ENCODE assay signal across 3 cellular contexts in the genomic region with DNA sequence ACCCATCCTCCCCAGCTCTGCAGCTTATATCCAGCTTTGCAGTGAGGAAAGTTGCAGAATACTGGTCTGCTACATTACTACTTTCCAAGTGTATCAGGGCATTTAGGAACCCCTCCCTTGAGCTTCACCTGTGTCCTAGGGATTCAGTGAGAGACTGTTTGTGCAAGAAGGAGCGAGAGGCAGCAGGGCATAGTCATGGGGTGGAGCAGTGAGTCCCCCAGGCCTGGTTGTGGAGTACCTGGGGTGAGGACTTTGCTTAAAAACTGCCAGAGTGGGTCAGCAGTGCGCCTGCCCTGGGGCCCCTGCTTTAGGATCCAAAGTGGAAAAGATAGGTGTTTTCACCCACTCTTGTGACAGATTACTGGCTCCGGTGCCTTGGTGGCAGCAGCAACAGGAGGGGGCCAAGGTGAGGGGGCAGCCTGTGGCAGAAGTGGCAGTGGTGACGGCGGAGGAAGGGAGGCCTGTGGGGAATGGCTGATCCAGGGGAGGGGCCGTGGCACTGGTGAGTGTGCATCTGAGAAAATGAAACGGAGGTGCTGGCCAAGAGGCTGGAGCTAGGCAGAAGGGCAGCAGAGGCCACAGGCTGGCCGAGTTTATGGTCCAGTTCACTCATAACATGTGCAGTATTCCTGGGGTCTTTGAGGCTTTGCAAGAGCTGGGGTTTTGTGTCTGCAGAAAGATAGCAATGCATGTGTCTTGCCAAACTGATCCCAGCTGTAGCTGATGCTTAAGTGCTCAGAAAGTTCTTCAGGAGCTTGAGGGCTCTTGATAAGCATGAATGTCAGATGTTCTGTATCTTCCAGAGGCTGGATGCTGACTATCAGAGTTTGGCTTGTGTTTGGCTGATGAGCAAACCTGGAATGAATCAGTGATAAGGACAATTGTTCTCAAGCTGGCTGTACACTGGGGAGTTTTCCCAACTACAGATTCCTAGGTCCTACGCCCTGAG.
TF ChIP-seq lines count a peak whose summit lies in the region.

No MANE protein-coding gene starts in this region.

TF ChIP-seq in SK-N-SH, 30 proteins besides CTCF, POLR2A, EP300 and RAD21 (continues in another document):
- TF ChIP-seq FOSL2 (IDR thresholded peaks at IDR 0.05; ENCODE audit: borderline replicate concordance, low read depth) (no peak), POLR2AphosphoS5 (IDR thresholded peaks at IDR 0.05; ENCODE audit: low read depth, low read length) (no peak), SMC3 (IDR thresholded peaks at IDR 0.05; ENCODE audit: low read depth, low read length) (no peak), MXI1 (IDR thresholded peaks at IDR 0.05; ENCODE audit: low read depth, low read length) (no peak), RXRA (IDR thresholded peaks at IDR 0.05; ENCODE audit: borderline replicate concordance, low read depth) (no peak), TEAD4 (IDR thresholded peaks at IDR 0.05; ENCODE audit: borderline replicate concordance, insufficient read depth) (no peak), YY1 (IDR thresholded peaks at IDR 0.05; ENCODE audit: low read depth) (no peak), SIN3A (IDR thresholded peaks at IDR 0.05; ENCODE audit: borderline replicate concordance, low read depth, low read length) (no peak), FOXM1 (IDR thresholded peaks at IDR 0.05; ENCODE audit: low read depth) (no peak), GABPA (IDR thresholded peaks at IDR 0.05; ENCODE audit: low read depth) (no peak), FOXJ3 (CRISPR knock-in tag; IDR thresholded peaks at IDR 0.05) (no peak), TCF12 (IDR thresholded peaks at IDR 0.05) (no peak)
- TF ChIP-seq, protein P1, sequence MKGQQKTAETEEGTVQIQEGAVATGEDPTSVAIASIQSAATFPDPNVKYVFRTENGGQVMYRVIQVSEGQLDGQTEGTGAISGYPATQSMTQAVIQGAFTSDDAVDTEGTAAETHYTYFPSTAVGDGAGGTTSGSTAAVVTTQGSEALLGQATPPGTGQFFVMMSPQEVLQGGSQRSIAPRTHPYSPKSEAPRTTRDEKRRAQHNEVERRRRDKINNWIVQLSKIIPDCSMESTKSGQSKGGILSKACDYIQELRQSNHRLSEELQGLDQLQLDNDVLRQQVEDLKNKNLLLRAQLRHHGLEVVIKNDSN (IDR thresholded peaks at IDR 0.05; ENCODE audit: borderline replicate concordance, low read depth) = no peak
- TF ChIP-seq, protein P2, sequence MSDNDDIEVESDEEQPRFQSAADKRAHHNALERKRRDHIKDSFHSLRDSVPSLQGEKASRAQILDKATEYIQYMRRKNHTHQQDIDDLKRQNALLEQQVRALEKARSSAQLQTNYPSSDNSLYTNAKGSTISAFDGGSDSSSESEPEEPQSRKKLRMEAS (IDR thresholded peaks at IDR 0.05; ENCODE audit: low read depth) = no peak
- TF ChIP-seq, protein P3, sequence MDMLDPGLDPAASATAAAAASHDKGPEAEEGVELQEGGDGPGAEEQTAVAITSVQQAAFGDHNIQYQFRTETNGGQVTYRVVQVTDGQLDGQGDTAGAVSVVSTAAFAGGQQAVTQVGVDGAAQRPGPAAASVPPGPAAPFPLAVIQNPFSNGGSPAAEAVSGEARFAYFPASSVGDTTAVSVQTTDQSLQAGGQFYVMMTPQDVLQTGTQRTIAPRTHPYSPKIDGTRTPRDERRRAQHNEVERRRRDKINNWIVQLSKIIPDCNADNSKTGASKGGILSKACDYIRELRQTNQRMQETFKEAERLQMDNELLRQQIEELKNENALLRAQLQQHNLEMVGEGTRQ (IDR thresholded peaks at IDR 0.05; ENCODE audit: borderline replicate concordance, low read depth, low read length) = no peak
- TF ChIP-seq, protein P4, sequence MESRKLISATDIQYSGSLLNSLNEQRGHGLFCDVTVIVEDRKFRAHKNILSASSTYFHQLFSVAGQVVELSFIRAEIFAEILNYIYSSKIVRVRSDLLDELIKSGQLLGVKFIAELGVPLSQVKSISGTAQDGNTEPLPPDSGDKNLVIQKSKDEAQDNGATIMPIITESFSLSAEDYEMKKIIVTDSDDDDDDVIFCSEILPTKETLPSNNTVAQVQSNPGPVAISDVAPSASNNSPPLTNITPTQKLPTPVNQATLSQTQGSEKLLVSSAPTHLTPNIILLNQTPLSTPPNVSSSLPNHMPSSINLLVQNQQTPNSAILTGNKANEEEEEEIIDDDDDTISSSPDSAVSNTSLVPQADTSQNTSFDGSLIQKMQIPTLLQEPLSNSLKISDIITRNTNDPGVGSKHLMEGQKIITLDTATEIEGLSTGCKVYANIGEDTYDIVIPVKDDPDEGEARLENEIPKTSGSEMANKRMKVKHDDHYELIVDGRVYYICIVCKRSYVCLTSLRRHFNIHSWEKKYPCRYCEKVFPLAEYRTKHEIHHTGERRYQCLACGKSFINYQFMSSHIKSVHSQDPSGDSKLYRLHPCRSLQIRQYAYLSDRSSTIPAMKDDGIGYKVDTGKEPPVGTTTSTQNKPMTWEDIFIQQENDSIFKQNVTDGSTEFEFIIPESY (IDR thresholded peaks at IDR 0.05; ENCODE audit: borderline replicate concordance, low read depth) = no peak

TF ChIP-seq in SK-N-SH treated with all-trans-retinoic acid at 6 μM for 48 hours, 23 proteins besides CTCF, POLR2A, EP300 and RAD21 (continues in another document):
- TF ChIP-seq, protein P5, sequence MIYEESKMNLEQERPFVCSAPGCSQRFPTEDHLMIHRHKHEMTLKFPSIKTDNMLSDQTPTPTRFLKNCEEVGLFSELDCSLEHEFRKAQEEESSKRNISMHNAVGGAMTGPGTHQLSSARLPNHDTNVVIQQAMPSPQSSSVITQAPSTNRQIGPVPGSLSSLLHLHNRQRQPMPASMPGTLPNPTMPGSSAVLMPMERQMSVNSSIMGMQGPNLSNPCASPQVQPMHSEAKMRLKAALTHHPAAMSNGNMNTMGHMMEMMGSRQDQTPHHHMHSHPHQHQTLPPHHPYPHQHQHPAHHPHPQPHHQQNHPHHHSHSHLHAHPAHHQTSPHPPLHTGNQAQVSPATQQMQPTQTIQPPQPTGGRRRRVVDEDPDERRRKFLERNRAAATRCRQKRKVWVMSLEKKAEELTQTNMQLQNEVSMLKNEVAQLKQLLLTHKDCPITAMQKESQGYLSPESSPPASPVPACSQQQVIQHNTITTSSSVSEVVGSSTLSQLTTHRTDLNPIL (CRISPR knock-in tag; IDR thresholded peaks at IDR 0.05; ENCODE audit: low read depth) = no peak
- TF ChIP-seq PPARA (CRISPR knock-in tag; IDR thresholded peaks at IDR 0.05; ENCODE audit: borderline replicate concordance) (no peak), TCF4 (CRISPR knock-in tag; IDR thresholded peaks at IDR 0.05; ENCODE audit: borderline replicate concordance) (no peak), ZFP3 (CRISPR knock-in tag; IDR thresholded peaks at IDR 0.05) (no peak), BACH2 (CRISPR knock-in tag; IDR thresholded peaks at IDR 0.05; ENCODE audit: borderline replicate concordance) (no peak), RARB (CRISPR knock-in tag; IDR thresholded peaks at IDR 0.05) (no peak), OSR1 (CRISPR knock-in tag; IDR thresholded peaks at IDR 0.05) (no peak), TOX (CRISPR knock-in tag; IDR thresholded peaks at IDR 0.05; ENCODE audit: borderline replicate concordance) (no peak), ISL1 (CRISPR knock-in tag; IDR thresholded peaks at IDR 0.05) (no peak), GLIS3 (CRISPR knock-in tag; IDR thresholded peaks at IDR 0.05) (no peak), ZFP30 (CRISPR knock-in tag; IDR thresholded peaks at IDR 0.05) (no peak), ARNTL (CRISPR knock-in tag; IDR thresholded peaks at IDR 0.05; ENCODE audit: borderline replicate concordance, low read depth) (no peak), ESRRG (CRISPR knock-in tag; IDR thresholded peaks at IDR 0.05) (no peak)
- TF ChIP-seq, protein P6, sequence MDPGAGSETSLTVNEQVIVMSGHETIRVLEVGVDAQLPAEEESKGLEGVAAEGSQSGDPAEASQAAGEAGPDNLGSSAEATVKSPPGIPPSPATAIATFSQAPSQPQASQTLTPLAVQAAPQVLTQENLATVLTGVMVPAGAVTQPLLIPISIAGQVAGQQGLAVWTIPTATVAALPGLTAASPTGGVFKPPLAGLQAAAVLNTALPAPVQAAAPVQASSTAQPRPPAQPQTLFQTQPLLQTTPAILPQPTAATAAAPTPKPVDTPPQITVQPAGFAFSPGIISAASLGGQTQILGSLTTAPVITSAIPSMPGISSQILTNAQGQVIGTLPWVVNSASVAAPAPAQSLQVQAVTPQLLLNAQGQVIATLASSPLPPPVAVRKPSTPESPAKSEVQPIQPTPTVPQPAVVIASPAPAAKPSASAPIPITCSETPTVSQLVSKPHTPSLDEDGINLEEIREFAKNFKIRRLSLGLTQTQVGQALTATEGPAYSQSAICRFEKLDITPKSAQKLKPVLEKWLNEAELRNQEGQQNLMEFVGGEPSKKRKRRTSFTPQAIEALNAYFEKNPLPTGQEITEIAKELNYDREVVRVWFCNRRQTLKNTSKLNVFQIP (CRISPR knock-in tag; IDR thresholded peaks at IDR 0.05; ENCODE audit: borderline replicate concordance, low read depth) = no peak
- TF ChIP-seq, protein P7, sequence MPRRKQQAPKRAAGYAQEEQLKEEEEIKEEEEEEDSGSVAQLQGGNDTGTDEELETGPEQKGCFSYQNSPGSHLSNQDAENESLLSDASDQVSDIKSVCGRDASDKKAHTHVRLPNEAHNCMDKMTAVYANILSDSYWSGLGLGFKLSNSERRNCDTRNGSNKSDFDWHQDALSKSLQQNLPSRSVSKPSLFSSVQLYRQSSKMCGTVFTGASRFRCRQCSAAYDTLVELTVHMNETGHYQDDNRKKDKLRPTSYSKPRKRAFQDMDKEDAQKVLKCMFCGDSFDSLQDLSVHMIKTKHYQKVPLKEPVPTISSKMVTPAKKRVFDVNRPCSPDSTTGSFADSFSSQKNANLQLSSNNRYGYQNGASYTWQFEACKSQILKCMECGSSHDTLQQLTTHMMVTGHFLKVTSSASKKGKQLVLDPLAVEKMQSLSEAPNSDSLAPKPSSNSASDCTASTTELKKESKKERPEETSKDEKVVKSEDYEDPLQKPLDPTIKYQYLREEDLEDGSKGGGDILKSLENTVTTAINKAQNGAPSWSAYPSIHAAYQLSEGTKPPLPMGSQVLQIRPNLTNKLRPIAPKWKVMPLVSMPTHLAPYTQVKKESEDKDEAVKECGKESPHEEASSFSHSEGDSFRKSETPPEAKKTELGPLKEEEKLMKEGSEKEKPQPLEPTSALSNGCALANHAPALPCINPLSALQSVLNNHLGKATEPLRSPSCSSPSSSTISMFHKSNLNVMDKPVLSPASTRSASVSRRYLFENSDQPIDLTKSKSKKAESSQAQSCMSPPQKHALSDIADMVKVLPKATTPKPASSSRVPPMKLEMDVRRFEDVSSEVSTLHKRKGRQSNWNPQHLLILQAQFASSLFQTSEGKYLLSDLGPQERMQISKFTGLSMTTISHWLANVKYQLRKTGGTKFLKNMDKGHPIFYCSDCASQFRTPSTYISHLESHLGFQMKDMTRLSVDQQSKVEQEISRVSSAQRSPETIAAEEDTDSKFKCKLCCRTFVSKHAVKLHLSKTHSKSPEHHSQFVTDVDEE (CRISPR knock-in tag; IDR thresholded peaks at IDR 0.05) = no peak

TF ChIP-seq in K562, 482 proteins besides CTCF, POLR2A, EP300 and RAD21 (continues in another document):
- TF ChIP-seq, protein P8, sequence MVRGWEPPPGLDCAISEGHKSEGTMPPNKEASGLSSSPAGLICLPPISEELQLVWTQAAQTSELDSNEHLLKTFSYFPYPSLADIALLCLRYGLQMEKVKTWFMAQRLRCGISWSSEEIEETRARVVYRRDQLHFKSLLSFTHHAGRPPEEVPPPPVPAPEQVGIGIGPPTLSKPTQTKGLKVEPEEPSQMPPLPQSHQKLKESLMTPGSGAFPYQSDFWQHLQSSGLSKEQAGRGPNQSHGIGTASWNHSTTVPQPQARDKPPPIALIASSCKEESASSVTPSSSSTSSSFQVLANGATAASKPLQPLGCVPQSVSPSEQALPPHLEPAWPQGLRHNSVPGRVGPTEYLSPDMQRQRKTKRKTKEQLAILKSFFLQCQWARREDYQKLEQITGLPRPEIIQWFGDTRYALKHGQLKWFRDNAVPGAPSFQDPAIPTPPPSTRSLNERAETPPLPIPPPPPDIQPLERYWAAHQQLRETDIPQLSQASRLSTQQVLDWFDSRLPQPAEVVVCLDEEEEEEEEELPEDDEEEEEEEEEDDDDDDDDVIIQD (CRISPR knock-in tag; IDR thresholded peaks at IDR 0.05) = no peak
- no peak for TF ChIP-seq ZNF551 (CRISPR knock-in tag; IDR thresholded peaks at IDR 0.05)
- no peak for TF ChIP-seq ZNF75A (CRISPR knock-in tag; IDR thresholded peaks at IDR 0.05)
- no peak for TF ChIP-seq NUFIP1 (IDR thresholded peaks at IDR 0.05; ENCODE audit: partially characterized antibody)
- no peak for TF ChIP-seq ZNF217 (CRISPR knock-in tag; IDR thresholded peaks at IDR 0.05)
- TF ChIP-seq, protein P9, sequence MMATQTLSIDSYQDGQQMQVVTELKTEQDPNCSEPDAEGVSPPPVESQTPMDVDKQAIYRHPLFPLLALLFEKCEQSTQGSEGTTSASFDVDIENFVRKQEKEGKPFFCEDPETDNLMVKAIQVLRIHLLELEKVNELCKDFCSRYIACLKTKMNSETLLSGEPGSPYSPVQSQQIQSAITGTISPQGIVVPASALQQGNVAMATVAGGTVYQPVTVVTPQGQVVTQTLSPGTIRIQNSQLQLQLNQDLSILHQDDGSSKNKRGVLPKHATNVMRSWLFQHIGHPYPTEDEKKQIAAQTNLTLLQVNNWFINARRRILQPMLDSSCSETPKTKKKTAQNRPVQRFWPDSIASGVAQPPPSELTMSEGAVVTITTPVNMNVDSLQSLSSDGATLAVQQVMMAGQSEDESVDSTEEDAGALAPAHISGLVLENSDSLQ (IDR thresholded peaks at IDR 0.05) = no peak
- TF ChIP-seq PHF20 (IDR thresholded peaks at IDR 0.05; ENCODE audit: partially characterized antibody) = no peak
- no peak for TF ChIP-seq HDAC3 (IDR thresholded peaks at IDR 0.05; ENCODE audit: borderline replicate concordance, partially characterized antibody)
- no peak for TF ChIP-seq KDM5B (IDR thresholded peaks at IDR 0.05; ENCODE audit: insufficient replicate concordance, low read depth, low read length)
- no peak for TF ChIP-seq SIX5 (IDR thresholded peaks at IDR 0.05; ENCODE audit: borderline replicate concordance in 1 of 2, insufficient read depth in 1 of 2, low read depth in 1 of 2, low read length in 2 of 2)
- TF ChIP-seq KDM1A (IDR thresholded peaks at IDR 0.05) = peak in 1 of 2 experiments; percentile 33; a peak in 2 of 4 replicates
- TF ChIP-seq, protein P10, sequence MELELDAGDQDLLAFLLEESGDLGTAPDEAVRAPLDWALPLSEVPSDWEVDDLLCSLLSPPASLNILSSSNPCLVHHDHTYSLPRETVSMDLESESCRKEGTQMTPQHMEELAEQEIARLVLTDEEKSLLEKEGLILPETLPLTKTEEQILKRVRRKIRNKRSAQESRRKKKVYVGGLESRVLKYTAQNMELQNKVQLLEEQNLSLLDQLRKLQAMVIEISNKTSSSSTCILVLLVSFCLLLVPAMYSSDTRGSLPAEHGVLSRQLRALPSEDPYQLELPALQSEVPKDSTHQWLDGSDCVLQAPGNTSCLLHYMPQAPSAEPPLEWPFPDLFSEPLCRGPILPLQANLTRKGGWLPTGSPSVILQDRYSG (tag; conservative IDR thresholded peaks at IDR 0.05; ENCODE audit: low read depth) = no peak
- TF ChIP-seq ZNF212 (CRISPR knock-in tag; IDR thresholded peaks at IDR 0.05) = no peak
- no peak for TF ChIP-seq HDGF (IDR thresholded peaks at IDR 0.05)
- no peak for TF ChIP-seq ZFPM2 (CRISPR knock-in tag; IDR thresholded peaks at IDR 0.05)
- no peak for TF ChIP-seq KAT7 (CRISPR knock-in tag; IDR thresholded peaks at IDR 0.05; ENCODE audit: borderline replicate concordance)
- no peak for TF ChIP-seq GABPB2 (CRISPR knock-in tag; conservative IDR thresholded peaks at IDR 0.05)
- peak; percentile 70 for TF ChIP-seq TAL1 (IDR thresholded peaks at IDR 0.05)
- TF ChIP-seq TCFL5 (CRISPR knock-in tag; conservative IDR thresholded peaks at IDR 0.05) = no peak
- TF ChIP-seq, protein P11, sequence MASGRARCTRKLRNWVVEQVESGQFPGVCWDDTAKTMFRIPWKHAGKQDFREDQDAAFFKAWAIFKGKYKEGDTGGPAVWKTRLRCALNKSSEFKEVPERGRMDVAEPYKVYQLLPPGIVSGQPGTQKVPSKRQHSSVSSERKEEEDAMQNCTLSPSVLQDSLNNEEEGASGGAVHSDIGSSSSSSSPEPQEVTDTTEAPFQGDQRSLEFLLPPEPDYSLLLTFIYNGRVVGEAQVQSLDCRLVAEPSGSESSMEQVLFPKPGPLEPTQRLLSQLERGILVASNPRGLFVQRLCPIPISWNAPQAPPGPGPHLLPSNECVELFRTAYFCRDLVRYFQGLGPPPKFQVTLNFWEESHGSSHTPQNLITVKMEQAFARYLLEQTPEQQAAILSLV (tag; IDR thresholded peaks at IDR 0.05) = no peak
